In genomic region chr11:114232400-114233070, GRCh38 we compare ENCODE assay signal across 23 cellular contexts.
A peak's percentile ranks its signal among the peaks of the same experiment; 100 is the strongest.
DNase-seq lines count a peak whose midpoint lies in the region; ATAC-seq, FAIRE-seq and TF ChIP-seq lines count a peak whose summit lies in the region.
"Had no signal": no experiment of that assay in that cellular context is flagged by ENCODE, and none has a peak within 500 bp of the region (broad histone marks: within the 10 kb centered on the region; RNA-seq: fewer than 3 reads in every experiment).

No MANE protein-coding gene starts in this region.

- ATAC-seq in heart left ventricle: peak; percentile 13 to 67 (median 50)
- no peak for ATAC-seq in Right ventricle myocardium inferior
- ATAC-seq in HepG2: peak; percentile 29; the same call in 2 of the 3 replicates
- no peak for ATAC-seq in SK-N-SH treated with all-trans-retinoic acid at 6 μM for 48 hours

- TF ChIP-seq POLR2A in heart left ventricle (IDR thresholded peaks at IDR 0.05) (no peak), HepG2 (IDR thresholded peaks at IDR 0.05; ENCODE audit: insufficient read depth in 1 of 2, low read depth in 2 of 2, low read length in 2 of 2) (no peak), transverse colon (IDR thresholded peaks at IDR 0.05) (no peak), esophagus muscularis mucosa (IDR thresholded peaks at IDR 0.05; ENCODE audit: low read depth) (no peak)

- in situ Hi-C loops in HepG2 (cut with HindIII; ENCODE audit: extremely low pct_ligation_motif_present, low pct_unique_long_range_greater_than_20kb): no loop called here
- in situ Hi-C loops in transverse colon (cut with MboI; ENCODE audit: low pct_ligation_motif_present in 1 of 4, low pct_unique_long_range_greater_than_20kb in 1 of 4, low sequenced_read_pairs in 3 of 4): no loop called here

- POLR2A ChIA-PET in HepG2 (lab: Yijun Ruan, JAX): no interaction called here

- FAIRE-seq in HepG2 (lab: Jason Lieb, UNC): no peak
- FAIRE-seq: endometrium, GM18507 had no signal

- no peak for TF ChIP-seq RAD21 in HepG2 (CRISPR knock-in tag; IDR thresholded peaks at IDR 0.05)

- H3K27me3 ChIP-seq in heart left ventricle: no peaks in the 10 kb centered on the region
- H3K27me3 ChIP-seq in HepG2 (ENCODE audit: control insufficient read depth in 1 of 2, insufficient read depth in 2 of 2, low read length in 2 of 2): peaks cover 0 to 30% of the 10 kb centered on the region in 2 experiments; a peak in 3 of 5 replicates
- no peaks in the 10 kb centered on the region for H3K27me3 ChIP-seq in transverse colon
- H3K27me3 ChIP-seq in Karpas-422 (ENCODE audit: low read length): no peaks in the 10 kb centered on the region
- no peaks in the 10 kb centered on the region for H3K27me3 ChIP-seq in esophagus muscularis mucosa
- H3K27me3 ChIP-seq: SJSA1 had no signal

- H3K4me1 ChIP-seq in heart left ventricle (peaks cover 14 to 93% (median 44%) of the 10 kb centered on the region in 12 donors), HepG2 (ENCODE audit: insufficient read depth, low read length) (no peaks in the 10 kb centered on the region), transverse colon (peaks cover 4 to 23% (median 11%) of the 10 kb centered on the region in 4 donors), Karpas-422 (ENCODE audit: low read length) (no peaks in the 10 kb centered on the region), esophagus muscularis mucosa (peaks cover 90 to 95% (median 94%) of the 10 kb centered on the region in 4 donors)
- H3K4me1 ChIP-seq: SJSA1 had no signal

- BruUV-seq in HepG2 (replicated peaks; lab: Mats Ljungman, UMichigan): no TSS peak

- H3K36me3 ChIP-seq in heart left ventricle (peaks cover 0 to 6% (median 0%) of the 10 kb centered on the region in 9 donors), HepG2 (replicated peaks in 1 of 2; ENCODE audit: control insufficient read depth in 1 of 2, insufficient read depth in 2 of 2, low read length in 2 of 2) (no peaks in the 10 kb centered on the region), transverse colon (no peaks in the 10 kb centered on the region), Karpas-422 (ENCODE audit: insufficient read depth, low read length) (no peaks in the 10 kb centered on the region), esophagus muscularis mucosa (peaks cover 0 to 52% (median 24%) of the 10 kb centered on the region in 4 donors)
- H3K36me3 ChIP-seq: SJSA1 had no signal

- H3K9me3 ChIP-seq in heart left ventricle: no peaks in the 10 kb centered on the region
- no peaks in the 10 kb centered on the region for H3K9me3 ChIP-seq in HepG2 (ENCODE audit: low read length)
- no peaks in the 10 kb centered on the region for H3K9me3 ChIP-seq in transverse colon
- no peaks in the 10 kb centered on the region for H3K9me3 ChIP-seq in Karpas-422 (ENCODE audit: low read length)
- H3K9me3 ChIP-seq in esophagus muscularis mucosa: no peaks in the 10 kb centered on the region
- H3K9me3 ChIP-seq: SJSA1 had no signal

- intact Hi-C loops in heart left ventricle (cut with DNase I): loop anchor here in 1 of 10 donors (5.0 kb wide), 1 partner anchor 35 kb away; no protein-coding TSS in a partner anchor
- intact Hi-C loops in Right ventricle myocardium inferior (cut with DNase I): no loop called here
- intact Hi-C loops in HepG2 (cut with micrococcal nuclease; ENCODE audit: unreplicated experiment): no loop called here
- intact Hi-C loops in transverse colon (cut with DNase I; ENCODE audit: low total_unique reads): no loop called here
- intact Hi-C loops in esophagus muscularis mucosa (cut with DNase I): no loop called here

- H3K4me2 ChIP-seq in HepG2 (ENCODE audit: low read depth, low read length): no peak overlapping the region
- H3K4me2 ChIP-seq in Karpas-422 (ENCODE audit: low read depth, low read length, poor library complexity, severe bottlenecking): no peak overlapping the region

- H3K9ac ChIP-seq in HepG2 (ENCODE audit: insufficient read depth, low read depth, low read length): no peak overlapping the region
- no peak overlapping the region for H3K9ac ChIP-seq in Karpas-422 (ENCODE audit: low read length)

- no peak for DNase-seq in heart left ventricle
- no peak for DNase-seq in Right ventricle myocardium inferior (ENCODE audit: missing footprints)
- peak; percentile 8 for DNase-seq in cerebellum (ENCODE audit: low spot score)
- DNase-seq in HepG2 (ENCODE audit: low spot score): no peak
- DNase-seq in transverse colon: peak; percentile 68
- no peak for DNase-seq in Karpas-422
- no peak for DNase-seq in esophagus muscularis mucosa (ENCODE audit: extremely low spot score)
- DNase-seq: activated CD4-positive, alpha-beta T cell treated with anti-CD3 and anti-CD28 coated beads, Interleukin-2, amount 10 ng/mL, durations not matched to agents 7 days and 5 days; activated CD8-positive, alpha-beta memory T cell treated with anti-CD3 and anti-CD28 coated beads, Interleukin-2, amount 50 U/mL, for 48 hours; CD4-positive, alpha-beta T cell; cerebellar nuclear complex; DMS79 treated with DMSO at 0.1 percent for 48 hours; foreskin fibroblast; HFFc6; naive B cell; NCI-H1694; NCI-H446; stimulated activated naive CD4-positive, alpha-beta T cell treated with Interleukin-2 at 50 U/mL for 16 hours had no signal

- TF ChIP-seq CTCF in heart left ventricle (IDR thresholded peaks at IDR 0.05) (no peak), HepG2 (CRISPR knock-in tag; IDR thresholded peaks at IDR 0.05) (no peak), transverse colon (IDR thresholded peaks at IDR 0.05) (no peak), esophagus muscularis mucosa (IDR thresholded peaks at IDR 0.05) (no peak)

- H3K79me2 ChIP-seq in HepG2 (ENCODE audit: insufficient read depth, low read length): no peaks in the 10 kb centered on the region
- no peaks in the 10 kb centered on the region for H3K79me2 ChIP-seq in Karpas-422 (ENCODE audit: low read length)

- CTCF ChIA-PET in HepG2 (lab: Yijun Ruan, JAX; ENCODE audit: low intra/inter-chr PET ratio, low total read pairs): no interaction called here

- no peaks in the 10 kb centered on the region for H4K20me1 ChIP-seq in HepG2 (ENCODE audit: insufficient read depth, low read length)
- H4K20me1 ChIP-seq in Karpas-422 (ENCODE audit: insufficient read depth, low read depth, low read length): no peaks in the 10 kb centered on the region

- no peak overlapping the region for H2AFZ ChIP-seq in HepG2 (ENCODE audit: low read length)
- no peak overlapping the region for H2AFZ ChIP-seq in Karpas-422 (ENCODE audit: low read length)

- no peak overlapping the region for H3K4me3 ChIP-seq in heart left ventricle
- no peak overlapping the region for H3K4me3 ChIP-seq in HepG2 (replicated peaks in 1 of 3; ENCODE audit: insufficient read depth in 1 of 3, low read depth in 2 of 3, low read length in 3 of 3)
- no peak overlapping the region for H3K4me3 ChIP-seq in transverse colon
- H3K4me3 ChIP-seq in Karpas-422 (ENCODE audit: low read length): no peak overlapping the region
- no peak overlapping the region for H3K4me3 ChIP-seq in esophagus muscularis mucosa
- H3K4me3 ChIP-seq: lung, SJSA1 had no signal

- TF ChIP-seq EP300 in HepG2 (IDR thresholded peaks at IDR 0.05; ENCODE audit: low read depth in 2 of 2, low read length in 2 of 2) (no peak), HepG2 (CRISPR knock-in tag; IDR thresholded peaks at IDR 0.05; ENCODE audit: borderline replicate concordance) (no peak), transverse colon (IDR thresholded peaks at IDR 0.05; ENCODE audit: low read depth) (no peak), esophagus muscularis mucosa (IDR thresholded peaks at IDR 0.05) (no peak)

- WGBS in heart left ventricle, 4 donors: 86 to 90% (median 89%) methylated on average over 19 to 20 of the region's 20 CpGs
- 30% methylated on average over 10 of the region's 20 CpGs for WGBS in HepG2 (ENCODE audit: low lambda C conversion rate)
- WGBS in transverse colon (ENCODE audit: low coverage in 1 of 2), 2 donors: 84 to 94% methylated on average over 3 to 20 of the region's 20 CpGs
- WGBS in esophagus muscularis mucosa: 92% methylated on average over 19 of the region's 20 CpGs

- H3K9me2 ChIP-seq in Karpas-422 (replicated peaks; ENCODE audit: insufficient read depth, low read length): no peaks in the 10 kb centered on the region

- H3K27ac ChIP-seq in heart left ventricle (no peak overlapping the region), HepG2 (ENCODE audit: extremely low read length, insufficient read depth, low read length) (no peak overlapping the region), transverse colon (no peak overlapping the region), Karpas-422 (ENCODE audit: low read length) (no peak overlapping the region), esophagus muscularis mucosa (replicated peaks in 1 of 4) (no peak overlapping the region)
- H3K27ac ChIP-seq: SJSA1 had no signal

TF ChIP-seq in HepG2, 621 proteins besides CTCF, POLR2A, EP300 and RAD21 (continues in another document):
- TF ChIP-seq HNF4A (CRISPR knock-in tag; IDR thresholded peaks at IDR 0.05): peak; percentile 13; the same call in 1 of the 2 replicates
- no peak for TF ChIP-seq TFDP2 (CRISPR knock-in tag; IDR thresholded peaks at IDR 0.05)
- no peak for TF ChIP-seq MTA1 (CRISPR knock-in tag; IDR thresholded peaks at IDR 0.05; ENCODE audit: borderline replicate concordance)

TF ChIP-seq in SK-N-SH treated with all-trans-retinoic acid at 6 μM for 48 hours, 23 proteins besides CTCF, POLR2A, EP300 and RAD21 (continues in another document):
- TF ChIP-seq ESRRG (CRISPR knock-in tag; IDR thresholded peaks at IDR 0.05) (no peak), ZC3H10 (CRISPR knock-in tag; IDR thresholded peaks at IDR 0.05) (no peak), BACH2 (CRISPR knock-in tag; IDR thresholded peaks at IDR 0.05; ENCODE audit: borderline replicate concordance) (no peak), ZFP3 (CRISPR knock-in tag; IDR thresholded peaks at IDR 0.05) (no peak), ZNF8 (CRISPR knock-in tag; IDR thresholded peaks at IDR 0.05) (no peak), ARNTL (CRISPR knock-in tag; IDR thresholded peaks at IDR 0.05; ENCODE audit: borderline replicate concordance, low read depth) (no peak), OSR1 (CRISPR knock-in tag; IDR thresholded peaks at IDR 0.05) (no peak), TCF4 (CRISPR knock-in tag; IDR thresholded peaks at IDR 0.05; ENCODE audit: borderline replicate concordance) (no peak), ZFP30 (CRISPR knock-in tag; IDR thresholded peaks at IDR 0.05) (no peak), CREB5 (CRISPR knock-in tag; IDR thresholded peaks at IDR 0.05; ENCODE audit: low read depth) (no peak), PPARA (CRISPR knock-in tag; IDR thresholded peaks at IDR 0.05; ENCODE audit: borderline replicate concordance) (no peak), GLIS3 (CRISPR knock-in tag; IDR thresholded peaks at IDR 0.05) (no peak)

Comparison
In these comparisons a context has a peak if more than half of its experiments do, and no peak if none do; other contexts are left out.
1. ATAC-seq: peak in heart left ventricle (4 of 4) and HepG2 (single experiment); none in Right ventricle myocardium inferior (single experiment) and SK-N-SH treated with all-trans-retinoic acid at 6 μM for 48 hours (single experiment).
2. DNase-seq: peak in cerebellum (single experiment) and transverse colon (single experiment); none in heart left ventricle (0 of 5), Right ventricle myocardium inferior (single experiment), HepG2 (single experiment), Karpas-422 (single experiment) and esophagus muscularis mucosa (single experiment).